ENCODE assay signal across 1 cellular context in the genomic region with DNA sequence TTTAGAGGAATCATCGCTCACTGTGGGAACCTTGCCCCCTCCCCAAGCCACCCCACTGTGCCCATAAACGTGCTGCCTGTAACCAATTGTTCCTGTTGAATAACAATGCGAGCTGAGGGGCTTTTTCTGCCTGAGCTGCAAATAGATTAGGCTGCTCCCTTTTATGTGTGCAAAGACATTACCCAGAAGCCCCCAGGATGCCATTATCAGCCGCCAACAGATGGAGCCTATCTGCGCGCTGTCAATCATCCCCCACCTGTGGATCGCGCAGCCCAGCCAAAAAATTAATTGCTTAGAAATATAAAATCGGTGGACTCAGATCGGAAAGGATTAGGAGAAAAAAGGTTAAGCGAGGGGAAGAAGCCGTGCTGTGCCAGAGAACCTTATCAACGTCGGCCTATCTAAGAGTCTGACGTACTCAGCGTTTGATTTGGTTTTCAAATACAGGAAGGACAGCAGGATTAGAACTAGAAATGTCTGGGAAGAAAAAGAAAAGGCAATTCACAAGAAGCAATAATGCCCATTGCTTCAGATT.
TF ChIP-seq lines count a peak whose summit lies in the region.

No MANE protein-coding gene starts in this region.

TF ChIP-seq in K562, 482 proteins besides CTCF, POLR2A, EP300 and RAD21 (continued from another document and continues in another):
- TF ChIP-seq, protein P1, sequence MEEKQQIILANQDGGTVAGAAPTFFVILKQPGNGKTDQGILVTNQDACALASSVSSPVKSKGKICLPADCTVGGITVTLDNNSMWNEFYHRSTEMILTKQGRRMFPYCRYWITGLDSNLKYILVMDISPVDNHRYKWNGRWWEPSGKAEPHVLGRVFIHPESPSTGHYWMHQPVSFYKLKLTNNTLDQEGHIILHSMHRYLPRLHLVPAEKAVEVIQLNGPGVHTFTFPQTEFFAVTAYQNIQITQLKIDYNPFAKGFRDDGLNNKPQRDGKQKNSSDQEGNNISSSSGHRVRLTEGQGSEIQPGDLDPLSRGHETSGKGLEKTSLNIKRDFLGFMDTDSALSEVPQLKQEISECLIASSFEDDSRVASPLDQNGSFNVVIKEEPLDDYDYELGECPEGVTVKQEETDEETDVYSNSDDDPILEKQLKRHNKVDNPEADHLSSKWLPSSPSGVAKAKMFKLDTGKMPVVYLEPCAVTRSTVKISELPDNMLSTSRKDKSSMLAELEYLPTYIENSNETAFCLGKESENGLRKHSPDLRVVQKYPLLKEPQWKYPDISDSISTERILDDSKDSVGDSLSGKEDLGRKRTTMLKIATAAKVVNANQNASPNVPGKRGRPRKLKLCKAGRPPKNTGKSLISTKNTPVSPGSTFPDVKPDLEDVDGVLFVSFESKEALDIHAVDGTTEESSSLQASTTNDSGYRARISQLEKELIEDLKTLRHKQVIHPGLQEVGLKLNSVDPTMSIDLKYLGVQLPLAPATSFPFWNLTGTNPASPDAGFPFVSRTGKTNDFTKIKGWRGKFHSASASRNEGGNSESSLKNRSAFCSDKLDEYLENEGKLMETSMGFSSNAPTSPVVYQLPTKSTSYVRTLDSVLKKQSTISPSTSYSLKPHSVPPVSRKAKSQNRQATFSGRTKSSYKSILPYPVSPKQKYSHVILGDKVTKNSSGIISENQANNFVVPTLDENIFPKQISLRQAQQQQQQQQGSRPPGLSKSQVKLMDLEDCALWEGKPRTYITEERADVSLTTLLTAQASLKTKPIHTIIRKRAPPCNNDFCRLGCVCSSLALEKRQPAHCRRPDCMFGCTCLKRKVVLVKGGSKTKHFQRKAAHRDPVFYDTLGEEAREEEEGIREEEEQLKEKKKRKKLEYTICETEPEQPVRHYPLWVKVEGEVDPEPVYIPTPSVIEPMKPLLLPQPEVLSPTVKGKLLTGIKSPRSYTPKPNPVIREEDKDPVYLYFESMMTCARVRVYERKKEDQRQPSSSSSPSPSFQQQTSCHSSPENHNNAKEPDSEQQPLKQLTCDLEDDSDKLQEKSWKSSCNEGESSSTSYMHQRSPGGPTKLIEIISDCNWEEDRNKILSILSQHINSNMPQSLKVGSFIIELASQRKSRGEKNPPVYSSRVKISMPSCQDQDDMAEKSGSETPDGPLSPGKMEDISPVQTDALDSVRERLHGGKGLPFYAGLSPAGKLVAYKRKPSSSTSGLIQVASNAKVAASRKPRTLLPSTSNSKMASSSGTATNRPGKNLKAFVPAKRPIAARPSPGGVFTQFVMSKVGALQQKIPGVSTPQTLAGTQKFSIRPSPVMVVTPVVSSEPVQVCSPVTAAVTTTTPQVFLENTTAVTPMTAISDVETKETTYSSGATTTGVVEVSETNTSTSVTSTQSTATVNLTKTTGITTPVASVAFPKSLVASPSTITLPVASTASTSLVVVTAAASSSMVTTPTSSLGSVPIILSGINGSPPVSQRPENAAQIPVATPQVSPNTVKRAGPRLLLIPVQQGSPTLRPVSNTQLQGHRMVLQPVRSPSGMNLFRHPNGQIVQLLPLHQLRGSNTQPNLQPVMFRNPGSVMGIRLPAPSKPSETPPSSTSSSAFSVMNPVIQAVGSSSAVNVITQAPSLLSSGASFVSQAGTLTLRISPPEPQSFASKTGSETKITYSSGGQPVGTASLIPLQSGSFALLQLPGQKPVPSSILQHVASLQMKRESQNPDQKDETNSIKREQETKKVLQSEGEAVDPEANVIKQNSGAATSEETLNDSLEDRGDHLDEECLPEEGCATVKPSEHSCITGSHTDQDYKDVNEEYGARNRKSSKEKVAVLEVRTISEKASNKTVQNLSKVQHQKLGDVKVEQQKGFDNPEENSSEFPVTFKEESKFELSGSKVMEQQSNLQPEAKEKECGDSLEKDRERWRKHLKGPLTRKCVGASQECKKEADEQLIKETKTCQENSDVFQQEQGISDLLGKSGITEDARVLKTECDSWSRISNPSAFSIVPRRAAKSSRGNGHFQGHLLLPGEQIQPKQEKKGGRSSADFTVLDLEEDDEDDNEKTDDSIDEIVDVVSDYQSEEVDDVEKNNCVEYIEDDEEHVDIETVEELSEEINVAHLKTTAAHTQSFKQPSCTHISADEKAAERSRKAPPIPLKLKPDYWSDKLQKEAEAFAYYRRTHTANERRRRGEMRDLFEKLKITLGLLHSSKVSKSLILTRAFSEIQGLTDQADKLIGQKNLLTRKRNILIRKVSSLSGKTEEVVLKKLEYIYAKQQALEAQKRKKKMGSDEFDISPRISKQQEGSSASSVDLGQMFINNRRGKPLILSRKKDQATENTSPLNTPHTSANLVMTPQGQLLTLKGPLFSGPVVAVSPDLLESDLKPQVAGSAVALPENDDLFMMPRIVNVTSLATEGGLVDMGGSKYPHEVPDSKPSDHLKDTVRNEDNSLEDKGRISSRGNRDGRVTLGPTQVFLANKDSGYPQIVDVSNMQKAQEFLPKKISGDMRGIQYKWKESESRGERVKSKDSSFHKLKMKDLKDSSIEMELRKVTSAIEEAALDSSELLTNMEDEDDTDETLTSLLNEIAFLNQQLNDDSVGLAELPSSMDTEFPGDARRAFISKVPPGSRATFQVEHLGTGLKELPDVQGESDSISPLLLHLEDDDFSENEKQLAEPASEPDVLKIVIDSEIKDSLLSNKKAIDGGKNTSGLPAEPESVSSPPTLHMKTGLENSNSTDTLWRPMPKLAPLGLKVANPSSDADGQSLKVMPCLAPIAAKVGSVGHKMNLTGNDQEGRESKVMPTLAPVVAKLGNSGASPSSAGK (IDR thresholded peaks at IDR 0.05) = no peak
- TF ChIP-seq MAFG (tag; conservative IDR thresholded peaks at IDR 0.05) = no peak
- no peak for TF ChIP-seq CHD1 (IDR thresholded peaks at IDR 0.05; ENCODE audit: low read length)
- TF ChIP-seq RFX1 (IDR thresholded peaks at IDR 0.05) = no peak
- TF ChIP-seq PCBP2 (IDR thresholded peaks at IDR 0.05; ENCODE audit: low read depth, low read length, poor library complexity, severe bottlenecking) = no peak
- TF ChIP-seq, protein P2, sequence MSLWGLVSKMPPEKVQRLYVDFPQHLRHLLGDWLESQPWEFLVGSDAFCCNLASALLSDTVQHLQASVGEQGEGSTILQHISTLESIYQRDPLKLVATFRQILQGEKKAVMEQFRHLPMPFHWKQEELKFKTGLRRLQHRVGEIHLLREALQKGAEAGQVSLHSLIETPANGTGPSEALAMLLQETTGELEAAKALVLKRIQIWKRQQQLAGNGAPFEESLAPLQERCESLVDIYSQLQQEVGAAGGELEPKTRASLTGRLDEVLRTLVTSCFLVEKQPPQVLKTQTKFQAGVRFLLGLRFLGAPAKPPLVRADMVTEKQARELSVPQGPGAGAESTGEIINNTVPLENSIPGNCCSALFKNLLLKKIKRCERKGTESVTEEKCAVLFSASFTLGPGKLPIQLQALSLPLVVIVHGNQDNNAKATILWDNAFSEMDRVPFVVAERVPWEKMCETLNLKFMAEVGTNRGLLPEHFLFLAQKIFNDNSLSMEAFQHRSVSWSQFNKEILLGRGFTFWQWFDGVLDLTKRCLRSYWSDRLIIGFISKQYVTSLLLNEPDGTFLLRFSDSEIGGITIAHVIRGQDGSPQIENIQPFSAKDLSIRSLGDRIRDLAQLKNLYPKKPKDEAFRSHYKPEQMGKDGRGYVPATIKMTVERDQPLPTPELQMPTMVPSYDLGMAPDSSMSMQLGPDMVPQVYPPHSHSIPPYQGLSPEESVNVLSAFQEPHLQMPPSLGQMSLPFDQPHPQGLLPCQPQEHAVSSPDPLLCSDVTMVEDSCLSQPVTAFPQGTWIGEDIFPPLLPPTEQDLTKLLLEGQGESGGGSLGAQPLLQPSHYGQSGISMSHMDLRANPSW (CRISPR knock-in tag; IDR thresholded peaks at IDR 0.05) = no peak
- TF ChIP-seq ZNF224 (CRISPR knock-in tag; IDR thresholded peaks at IDR 0.05) = no peak
- TF ChIP-seq NCOR1 (IDR thresholded peaks at IDR 0.05) = peak; percentile 84
- TF ChIP-seq TEAD4 (IDR thresholded peaks at IDR 0.05; ENCODE audit: low read length) = peak; percentile 92
- TF ChIP-seq TEAD4 (CRISPR knock-in tag; IDR thresholded peaks at IDR 0.05; ENCODE audit: borderline replicate concordance) = no peak
- TF ChIP-seq NR4A1 (CRISPR knock-in tag; IDR thresholded peaks at IDR 0.05) = no peak
- TF ChIP-seq NR4A1 (tag; IDR thresholded peaks at IDR 0.05) = 0 out of 2 replicates have a peak, but pooled peaks have one; percentile 22
- TF ChIP-seq ADNP (tag; IDR thresholded peaks at IDR 0.05) = no peak
- TF ChIP-seq, protein P3, sequence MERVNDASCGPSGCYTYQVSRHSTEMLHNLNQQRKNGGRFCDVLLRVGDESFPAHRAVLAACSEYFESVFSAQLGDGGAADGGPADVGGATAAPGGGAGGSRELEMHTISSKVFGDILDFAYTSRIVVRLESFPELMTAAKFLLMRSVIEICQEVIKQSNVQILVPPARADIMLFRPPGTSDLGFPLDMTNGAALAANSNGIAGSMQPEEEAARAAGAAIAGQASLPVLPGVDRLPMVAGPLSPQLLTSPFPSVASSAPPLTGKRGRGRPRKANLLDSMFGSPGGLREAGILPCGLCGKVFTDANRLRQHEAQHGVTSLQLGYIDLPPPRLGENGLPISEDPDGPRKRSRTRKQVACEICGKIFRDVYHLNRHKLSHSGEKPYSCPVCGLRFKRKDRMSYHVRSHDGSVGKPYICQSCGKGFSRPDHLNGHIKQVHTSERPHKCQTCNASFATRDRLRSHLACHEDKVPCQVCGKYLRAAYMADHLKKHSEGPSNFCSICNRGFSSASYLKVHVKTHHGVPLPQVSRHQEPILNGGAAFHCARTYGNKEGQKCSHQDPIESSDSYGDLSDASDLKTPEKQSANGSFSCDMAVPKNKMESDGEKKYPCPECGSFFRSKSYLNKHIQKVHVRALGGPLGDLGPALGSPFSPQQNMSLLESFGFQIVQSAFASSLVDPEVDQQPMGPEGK (CRISPR knock-in tag; IDR thresholded peaks at IDR 0.05; ENCODE audit: borderline replicate concordance) = no peak
- TF ChIP-seq HDAC8 (tag; IDR thresholded peaks at IDR 0.05) = no peak
- peak; percentile 75; the same call in 1 of the 2 replicates for TF ChIP-seq MTA3 (IDR thresholded peaks at IDR 0.05; ENCODE audit: borderline replicate concordance)
- TF ChIP-seq CCNT2 (IDR thresholded peaks at IDR 0.05; ENCODE audit: borderline replicate concordance, extremely low read depth, insufficient read length, low read depth, low read length) = peak; percentile 86
- TF ChIP-seq ZNF134 (CRISPR knock-in tag; conservative IDR thresholded peaks at IDR 0.05) = no peak
- peak; percentile 16 for TF ChIP-seq DACH1 (IDR thresholded peaks at IDR 0.05; ENCODE audit: partially characterized antibody)
- TF ChIP-seq KLF16 (IDR thresholded peaks at IDR 0.05) = peak; percentile 82
- TF ChIP-seq ZC3H4 (CRISPR knock-in tag; IDR thresholded peaks at IDR 0.05; ENCODE audit: borderline replicate concordance) = no peak
- TF ChIP-seq, protein P4, sequence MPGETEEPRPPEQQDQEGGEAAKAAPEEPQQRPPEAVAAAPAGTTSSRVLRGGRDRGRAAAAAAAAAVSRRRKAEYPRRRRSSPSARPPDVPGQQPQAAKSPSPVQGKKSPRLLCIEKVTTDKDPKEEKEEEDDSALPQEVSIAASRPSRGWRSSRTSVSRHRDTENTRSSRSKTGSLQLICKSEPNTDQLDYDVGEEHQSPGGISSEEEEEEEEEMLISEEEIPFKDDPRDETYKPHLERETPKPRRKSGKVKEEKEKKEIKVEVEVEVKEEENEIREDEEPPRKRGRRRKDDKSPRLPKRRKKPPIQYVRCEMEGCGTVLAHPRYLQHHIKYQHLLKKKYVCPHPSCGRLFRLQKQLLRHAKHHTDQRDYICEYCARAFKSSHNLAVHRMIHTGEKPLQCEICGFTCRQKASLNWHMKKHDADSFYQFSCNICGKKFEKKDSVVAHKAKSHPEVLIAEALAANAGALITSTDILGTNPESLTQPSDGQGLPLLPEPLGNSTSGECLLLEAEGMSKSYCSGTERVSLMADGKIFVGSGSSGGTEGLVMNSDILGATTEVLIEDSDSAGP (CRISPR knock-in tag; IDR thresholded peaks at IDR 0.05) = no peak
- 0 out of 4 replicates have a peak, but pooled peaks of 1 of the 2 experiments have one; percentile 50 for TF ChIP-seq HDAC1 (IDR thresholded peaks at IDR 0.05)
- TF ChIP-seq RNF2 (IDR thresholded peaks at IDR 0.05) = peak; percentile 13; the same call in 1 of the 2 replicates
- TF ChIP-seq IRF2 (CRISPR knock-in tag; IDR thresholded peaks at IDR 0.05) = no peak
- TF ChIP-seq FOXK1 (CRISPR knock-in tag; IDR thresholded peaks at IDR 0.05; ENCODE audit: borderline replicate concordance) = no peak
- no peak for TF ChIP-seq COPS2 (conservative IDR thresholded peaks at IDR 0.05)
- TF ChIP-seq, protein P5, sequence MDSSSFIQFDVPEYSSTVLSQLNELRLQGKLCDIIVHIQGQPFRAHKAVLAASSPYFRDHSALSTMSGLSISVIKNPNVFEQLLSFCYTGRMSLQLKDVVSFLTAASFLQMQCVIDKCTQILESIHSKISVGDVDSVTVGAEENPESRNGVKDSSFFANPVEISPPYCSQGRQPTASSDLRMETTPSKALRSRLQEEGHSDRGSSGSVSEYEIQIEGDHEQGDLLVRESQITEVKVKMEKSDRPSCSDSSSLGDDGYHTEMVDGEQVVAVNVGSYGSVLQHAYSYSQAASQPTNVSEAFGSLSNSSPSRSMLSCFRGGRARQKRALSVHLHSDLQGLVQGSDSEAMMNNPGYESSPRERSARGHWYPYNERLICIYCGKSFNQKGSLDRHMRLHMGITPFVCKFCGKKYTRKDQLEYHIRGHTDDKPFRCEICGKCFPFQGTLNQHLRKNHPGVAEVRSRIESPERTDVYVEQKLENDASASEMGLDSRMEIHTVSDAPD (CRISPR knock-in tag; IDR thresholded peaks at IDR 0.05) = no peak
- TF ChIP-seq, protein P6, sequence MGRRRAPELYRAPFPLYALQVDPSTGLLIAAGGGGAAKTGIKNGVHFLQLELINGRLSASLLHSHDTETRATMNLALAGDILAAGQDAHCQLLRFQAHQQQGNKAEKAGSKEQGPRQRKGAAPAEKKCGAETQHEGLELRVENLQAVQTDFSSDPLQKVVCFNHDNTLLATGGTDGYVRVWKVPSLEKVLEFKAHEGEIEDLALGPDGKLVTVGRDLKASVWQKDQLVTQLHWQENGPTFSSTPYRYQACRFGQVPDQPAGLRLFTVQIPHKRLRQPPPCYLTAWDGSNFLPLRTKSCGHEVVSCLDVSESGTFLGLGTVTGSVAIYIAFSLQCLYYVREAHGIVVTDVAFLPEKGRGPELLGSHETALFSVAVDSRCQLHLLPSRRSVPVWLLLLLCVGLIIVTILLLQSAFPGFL (CRISPR knock-in tag; IDR thresholded peaks at IDR 0.05) = no peak
- no peak for TF ChIP-seq NONO (IDR thresholded peaks at IDR 0.05; ENCODE audit: low read depth in 2 of 2, low read length in 1 of 2)
- no peak for TF ChIP-seq TAF9B (IDR thresholded peaks at IDR 0.05; ENCODE audit: partially characterized antibody)
- no peak for TF ChIP-seq ASH1L (IDR thresholded peaks at IDR 0.05; ENCODE audit: borderline replicate concordance, low read depth, partially characterized antibody)
- TF ChIP-seq POLR2AphosphoS5 (IDR thresholded peaks at IDR 0.05; ENCODE audit: control insufficient read depth, insufficient read depth, low read depth, low read length) = peak; percentile 80
- TF ChIP-seq TCF7 (IDR thresholded peaks at IDR 0.05; ENCODE audit: borderline replicate concordance) = peak; percentile 77; the same call in 1 of the 2 replicates
- TF ChIP-seq ZNF217 (CRISPR knock-in tag; IDR thresholded peaks at IDR 0.05) = no peak
- TF ChIP-seq MYC (IDR thresholded peaks at IDR 0.05; ENCODE audit: low read depth, low read length) = no peak
- no peak for TF ChIP-seq MYC (CRISPR knock-in tag; IDR thresholded peaks at IDR 0.05; ENCODE audit: borderline replicate concordance, low read depth)
- peak; percentile 73 for TF ChIP-seq HDAC3 (IDR thresholded peaks at IDR 0.05; ENCODE audit: borderline replicate concordance, partially characterized antibody)
- TF ChIP-seq, protein P7, sequence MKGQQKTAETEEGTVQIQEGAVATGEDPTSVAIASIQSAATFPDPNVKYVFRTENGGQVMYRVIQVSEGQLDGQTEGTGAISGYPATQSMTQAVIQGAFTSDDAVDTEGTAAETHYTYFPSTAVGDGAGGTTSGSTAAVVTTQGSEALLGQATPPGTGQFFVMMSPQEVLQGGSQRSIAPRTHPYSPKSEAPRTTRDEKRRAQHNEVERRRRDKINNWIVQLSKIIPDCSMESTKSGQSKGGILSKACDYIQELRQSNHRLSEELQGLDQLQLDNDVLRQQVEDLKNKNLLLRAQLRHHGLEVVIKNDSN (CRISPR knock-in tag; IDR thresholded peaks at IDR 0.05) = no peak
- TF ChIP-seq ZEB2 (IDR thresholded peaks at IDR 0.05) = peak; percentile 84
- TF ChIP-seq ETV1 (tag; conservative IDR thresholded peaks at IDR 0.05; ENCODE audit: low read depth) = peak; percentile 21; the same call in 1 of the 2 replicates
